In the genomic region with DNA sequence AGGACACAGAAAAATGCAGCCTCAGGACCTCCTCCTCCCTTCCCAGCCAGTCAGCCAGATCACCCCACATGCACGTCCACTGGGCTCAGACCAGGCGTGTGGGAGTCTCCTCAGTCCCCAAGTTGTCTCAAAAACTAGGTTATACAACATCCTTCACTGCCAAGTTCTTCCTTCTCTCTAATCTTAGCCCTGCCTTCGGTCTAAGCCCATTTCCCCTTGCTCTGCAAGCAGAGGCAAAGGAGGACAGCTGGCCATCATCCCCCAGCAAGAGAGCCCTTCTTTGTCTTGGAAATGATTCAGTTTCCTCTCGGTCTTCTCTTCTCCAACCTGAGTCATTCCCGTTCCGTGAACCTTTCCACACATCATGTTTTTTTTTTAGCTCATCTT, we compare ENCODE assay signal across 10 cellular contexts. TPM values are rescaled to one million over a fixed set of nuclear protein-coding genes. Genes with fewer than 3 reads are reported as not detected.
DNase-seq lines count a peak whose midpoint lies in the region; ATAC-seq and TF ChIP-seq lines count a peak whose summit lies in the region.
"Had no signal": no experiment of that assay in that cellular context is flagged by ENCODE, and none has a peak within 500 bp of the region (broad histone marks: within the 10 kb centered on the region; RNA-seq: fewer than 3 reads in every experiment).

No MANE protein-coding gene starts in this region.

- peak overlapping the region in 1 of 2 experiments; percentile 72; a peak in 1 of 4 replicates for H4K8ac ChIP-seq in IMR-90 (ENCODE audit: low read depth in 2 of 2, low read length in 2 of 2)

- peaks cover 37% of the 10 kb centered on the region for H3K27me3 Mint-ChIP-seq in osteocyte (ENCODE audit: unreplicated experiment)

- no peaks in the 10 kb centered on the region for H3K9me3 Mint-ChIP-seq in osteocyte (ENCODE audit: unreplicated experiment)

- H4K5ac ChIP-seq in IMR-90 (ENCODE audit: low read depth, low read length), result no peak overlapping the region; the same call in 1 of the 2 replicates

- no TSS peak for BruUV-seq in IMR-90 (replicated peaks; lab: Mats Ljungman, UMichigan)

- peak overlapping the region; percentile 27; the same call in 1 of the 3 replicates for H2BK15ac ChIP-seq in IMR-90 (ENCODE audit: low read depth, low read length)

- H3K36me3 Mint-ChIP-seq in osteocyte (ENCODE audit: unreplicated experiment), result no peaks in the 10 kb centered on the region

- H3K9me3 ChIP-seq in IMR-90 (ENCODE audit: control insufficient read depth, insufficient read depth, low read length), result no peaks in the 10 kb centered on the region

- H2BK120ac ChIP-seq in IMR-90 (ENCODE audit: low read depth, low read length), result peak overlapping the region; percentile 48

- in situ Hi-C loops in IMR-90 (cut with MboI; ENCODE audit: low sequenced_read_pairs), result no loop called here

- peaks cover 18% of the 10 kb centered on the region for H3K4me1 Mint-ChIP-seq in osteocyte (ENCODE audit: unreplicated experiment)

- peak; percentile 77 for DNase-seq in IMR-90
- DNase-seq in cardiac fibroblast (ENCODE audit: low read depth in 2 of 2), result peak; percentile 71 to 85
- DNase-seq in osteocyte (ENCODE audit: extremely low spot score, unreplicated experiment), result no peak
- no peak for DNase-seq in activated CD8-positive, alpha-beta memory T cell treated with anti-CD3 and anti-CD28 coated beads for 24 hours
- no peak for DNase-seq in NCI-H1417 treated with DMSO at 0.1 percent for 48 hours (lab: John Stamatoyannopoulos, UW)
- no peak for DNase-seq in stimulated activated CD8-positive, alpha-beta memory T cell treated with anti-CD3 and anti-CD28 coated beads, Interleukin-4, amount 100 ng/mL, for 48 hours
- DNase-seq: substantia nigra, WERI-Rb-1 had no signal

- no peak overlapping the region for H3K4me3 Mint-ChIP-seq in osteocyte (ENCODE audit: unreplicated experiment)

- H3K4me1 ChIP-seq in IMR-90 (ENCODE audit: control insufficient read depth, insufficient read depth, low read length), result peaks cover 5% of the 10 kb centered on the region

- H3K4me3 ChIP-seq in IMR-90 (ENCODE audit: insufficient read depth, low read depth, low read length) (no peak overlapping the region), cardiac fibroblast (replicated peaks in 1 of 2; ENCODE audit: low read depth in 2 of 2, low read length in 2 of 2) (peak overlapping the region in 1 of 2 donors; percentile 18)

- intact Hi-C loops in IMR-90 (cut with micrococcal nuclease), result no loop called here

- H3K27ac Mint-ChIP-seq in osteocyte (ENCODE audit: unreplicated experiment), result peak overlapping the region; percentile 24

- no peaks in the 10 kb centered on the region for H4K20me1 ChIP-seq in IMR-90 (ENCODE audit: insufficient read depth, low read length)

- peak overlapping the region; percentile 8 for H3K4me2 ChIP-seq in IMR-90 (ENCODE audit: low read depth, low read length)

- H3K14ac ChIP-seq in IMR-90 (replicated peaks; ENCODE audit: low read depth, low read length), result peak overlapping the region; percentile 53

- CTCF ChIA-PET in IMR-90 (lab: Yijun Ruan, JAX), result interaction anchor here (1.0 kb wide), 1 partner anchor 18 kb away, joined by 3 read pairs; no protein-coding TSS in a partner anchor

- peaks cover 22% of the 10 kb centered on the region for H3K27me3 ChIP-seq in IMR-90 (ENCODE audit: control insufficient read depth, insufficient read depth, low read length)

- H3K79me1 ChIP-seq in IMR-90 (ENCODE audit: low read depth in 1 of 2, low read length in 2 of 2), result no peaks in the 10 kb centered on the region

- peak overlapping the region; percentile 33 for H2BK5ac ChIP-seq in IMR-90 (ENCODE audit: low read depth, low read length, poor library complexity, severe bottlenecking)

- peak overlapping the region; percentile 51 for H2AK9ac ChIP-seq in IMR-90 (replicated peaks; ENCODE audit: low read depth, low read length, poor library complexity)

- peak overlapping the region; percentile 67; the same call in 1 of the 2 replicates for H3K23ac ChIP-seq in IMR-90 (ENCODE audit: low read depth, low read length)

- H3K36me3 ChIP-seq in IMR-90 (ENCODE audit: control insufficient read depth, insufficient read depth, low read length), result no peaks in the 10 kb centered on the region
- H3K36me3 ChIP-seq: WERI-Rb-1 had no signal

- H4K91ac ChIP-seq in IMR-90 (ENCODE audit: insufficient read depth, low read depth, low read length), result peak overlapping the region; percentile 53; the same call in 1 of the 2 replicates

- H3K56ac ChIP-seq in IMR-90 (ENCODE audit: extremely low read depth, insufficient read depth, low read length), result no peak overlapping the region

- H3K27ac ChIP-seq in IMR-90 (ENCODE audit: insufficient read depth, low read length), result no peak overlapping the region
- H3K27ac ChIP-seq: WERI-Rb-1 had no signal

- peak overlapping the region; percentile 54; the same call in 1 of the 2 replicates for H2BK20ac ChIP-seq in IMR-90 (ENCODE audit: low read depth, low read length)

- WGBS in IMR-90 (ENCODE audit: extremely low coverage in 2 of 2, insufficient read length in 1 of 2), 2 experiments, result 0% methylated on average over 2 of the region's 6 CpGs; no CpG with 5 or more reads in 1 of the 2 experiments

- H2AK5ac ChIP-seq in IMR-90 (ENCODE audit: low read depth, low read length), result peak overlapping the region; percentile 67; the same call in 1 of the 2 replicates

- TF ChIP-seq CTCF in IMR-90 (conservative IDR thresholded peaks at IDR 0.05; ENCODE audit: low read depth, low read length) (no peak), cardiac fibroblast (IDR thresholded peaks at IDR 0.05; ENCODE audit: low read depth, low read length) (no peak), osteocyte (IDR thresholded peaks at IDR 0.05) (no peak)

- POLR2A ChIA-PET in IMR-90 (lab: Charles Lee; ENCODE audit: unreplicated experiment), result interaction anchor here (0.6 kb wide), 1 partner anchor 1647 kb away, joined by 5 read pairs; no protein-coding TSS in a partner anchor

- no peak overlapping the region for H3K18ac ChIP-seq in IMR-90 (ENCODE audit: low read depth, low read length)

- ATAC-seq in GM19351 (IDR thresholded peaks at IDR 0.05; ENCODE audit: unreplicated experiment) (peak; percentile 8), IMR-90 (ENCODE audit: low read depth) (peak; percentile 45), GM18498 (IDR thresholded peaks at IDR 0.05; ENCODE audit: unreplicated experiment) (no peak)

- TF ChIP-seq POLR2A in IMR-90 (IDR thresholded peaks at IDR 0.05; ENCODE audit: low read depth, low read length), result no peak

- peaks cover 12% of the 10 kb centered on the region for H3K9me1 ChIP-seq in IMR-90 (ENCODE audit: insufficient read depth, low read length)

- H3K9ac ChIP-seq in IMR-90 (ENCODE audit: low read depth, low read length), result no peak overlapping the region

- TF ChIP-seq RAD21 in IMR-90 (IDR thresholded peaks at IDR 0.05; ENCODE audit: low read length), result no peak

- H2AFZ ChIP-seq in IMR-90 (replicated peaks; ENCODE audit: low read length, poor library complexity), result peak overlapping the region; percentile 88

- dilution Hi-C loops in IMR-90 (cut with HindIII; ENCODE audit: low sequenced_read_pairs, unreplicated experiment), result no loop called here

- no peak overlapping the region; the same call in none of the 2 replicates for H3K4ac ChIP-seq in IMR-90 (ENCODE audit: low read depth, low read length)

TF ChIP-seq in IMR-90, 13 proteins besides CTCF, POLR2A, EP300 and RAD21 (continues in another document):
- TF ChIP-seq MAZ (IDR thresholded peaks at IDR 0.05; ENCODE audit: borderline replicate concordance, low read depth, low read length), result no peak
- TF ChIP-seq USF2 (IDR thresholded peaks at IDR 0.05; ENCODE audit: low read depth, low read length), result no peak
- no peak for TF ChIP-seq SMC3 (IDR thresholded peaks at IDR 0.05; ENCODE audit: low read depth, low read length)
- TF ChIP-seq NFE2L2 (IDR thresholded peaks at IDR 0.05; ENCODE audit: low read depth, low read length), result no peak
- no peak for TF ChIP-seq RCOR1 (IDR thresholded peaks at IDR 0.05; ENCODE audit: insufficient replicate concordance, low read length)
- no peak for TF ChIP-seq MXI1 (IDR thresholded peaks at IDR 0.05; ENCODE audit: borderline replicate concordance, low read depth, low read length)
- no peak for TF ChIP-seq CHD1 (IDR thresholded peaks at IDR 0.05; ENCODE audit: low read depth, low read length)
- TF ChIP-seq MAFK (IDR thresholded peaks at IDR 0.05; ENCODE audit: low read depth, low read length), result no peak
- TF ChIP-seq CEBPB (IDR thresholded peaks at IDR 0.05; ENCODE audit: low read depth, low read length), result no peak

RNA-seq across cellular contexts. Expression of gene NRGN, which starts 14.0 kb away (rescaled TPM):
- 0.54 and 0.83 TPM in 2 replicates for total RNA-seq in IMR-90 (2012; rRNA removed)
- 24.8 and 27.8 TPM in 2 replicates for polyA plus RNA-seq in IMR-90 (2012; rRNA removed)
- 27.1 and 28.3 TPM in 2 replicates for polyA plus RNA-seq in IMR-90 (2012; cell fraction: cytosol; rRNA removed)
- polyA plus RNA-seq in IMR-90 (2012; cell fraction: nucleus; rRNA removed; ENCODE audit: low replicate concordance), result 14.9 and 33.1 TPM in 2 replicates
- 0.97 and 1.0 TPM in 2 replicates for total RNA-seq in osteocyte

RNA-seq across cellular contexts. Expression of gene VSIG2, which starts 26.3 kb away (rescaled TPM):
- total RNA-seq in IMR-90 (2012; rRNA removed), result not detected in 2 replicates
- not detected in 2 replicates for polyA plus RNA-seq in IMR-90 (2012; rRNA removed)
- 0.03 TPM in 1 of 2 replicates, not detected in the other for polyA plus RNA-seq in IMR-90 (2012; cell fraction: cytosol; rRNA removed)
- polyA plus RNA-seq in IMR-90 (2012; cell fraction: nucleus; rRNA removed; ENCODE audit: low replicate concordance), result not detected in 2 replicates
- 0.30 TPM in 1 of 2 replicates, not detected in the other for total RNA-seq in osteocyte

RNA-seq across cellular contexts. Expression of gene ESAM, which starts 36.4 kb away (rescaled TPM):
- total RNA-seq in IMR-90 (2012; rRNA removed), result under 0.01 TPM in 1 of 2 replicates, not detected in the other
- polyA plus RNA-seq in IMR-90 (2012; rRNA removed), result 0.12 and 0.20 TPM in 2 replicates
- polyA plus RNA-seq in IMR-90 (2012; cell fraction: cytosol; rRNA removed), result 0.10 and 0.11 TPM in 2 replicates
- 1.7 and 2.7 TPM in 2 replicates for polyA plus RNA-seq in IMR-90 (2012; cell fraction: nucleus; rRNA removed; ENCODE audit: low replicate concordance)
- 0.71 and 1.7 TPM in 2 replicates for total RNA-seq in osteocyte

RNA-seq across cellular contexts. Expression of gene SPA17, which starts 52.0 kb away (rescaled TPM):
- 9.9 and 14.4 TPM in 2 replicates for total RNA-seq in IMR-90 (2012; rRNA removed)
- polyA plus RNA-seq in IMR-90 (2012; rRNA removed), result 10.6 and 11.5 TPM in 2 replicates
- polyA plus RNA-seq in IMR-90 (2012; cell fraction: cytosol; rRNA removed), result 0.75 and 1.3 TPM in 2 replicates
- polyA plus RNA-seq in IMR-90 (2012; cell fraction: nucleus; rRNA removed; ENCODE audit: low replicate concordance), result 0.21 and 3.8 TPM in 2 replicates
- total RNA-seq in osteocyte, result 3.7 and 4.7 TPM in 2 replicates

RNA-seq across cellular contexts. Expression of gene SIAE, which starts 52.2 kb away (rescaled TPM):
- total RNA-seq in IMR-90 (2012; rRNA removed), result 3.3 and 4.7 TPM in 2 replicates
- 11.3 and 12.0 TPM in 2 replicates for polyA plus RNA-seq in IMR-90 (2012; rRNA removed)
- polyA plus RNA-seq in IMR-90 (2012; cell fraction: cytosol; rRNA removed), result 5.8 and 10.3 TPM in 2 replicates
- polyA plus RNA-seq in IMR-90 (2012; cell fraction: nucleus; rRNA removed; ENCODE audit: low replicate concordance), result 5.5 and 14.4 TPM in 2 replicates
- total RNA-seq in osteocyte, result 13.8 and 18.5 TPM in 2 replicates

Comparison
In these comparisons a context has a peak if more than half of its experiments do, and no peak if none do; other contexts are left out.
1. DNase-seq: peak in IMR-90 (single experiment) and cardiac fibroblast (2 of 2); none in osteocyte (single experiment), activated CD8-positive, alpha-beta memory T cell treated with anti-CD3 and anti-CD28 coated beads for 24 hours (single experiment), NCI-H1417 treated with DMSO at 0.1 percent for 48 hours (single experiment) and stimulated activated CD8-positive, alpha-beta memory T cell treated with anti-CD3 and anti-CD28 coated beads, Interleukin-4, amount 100 ng/mL, for 48 hours (single experiment).